9 cellular contexts compared by ENCODE assay signal in the genomic region with DNA sequence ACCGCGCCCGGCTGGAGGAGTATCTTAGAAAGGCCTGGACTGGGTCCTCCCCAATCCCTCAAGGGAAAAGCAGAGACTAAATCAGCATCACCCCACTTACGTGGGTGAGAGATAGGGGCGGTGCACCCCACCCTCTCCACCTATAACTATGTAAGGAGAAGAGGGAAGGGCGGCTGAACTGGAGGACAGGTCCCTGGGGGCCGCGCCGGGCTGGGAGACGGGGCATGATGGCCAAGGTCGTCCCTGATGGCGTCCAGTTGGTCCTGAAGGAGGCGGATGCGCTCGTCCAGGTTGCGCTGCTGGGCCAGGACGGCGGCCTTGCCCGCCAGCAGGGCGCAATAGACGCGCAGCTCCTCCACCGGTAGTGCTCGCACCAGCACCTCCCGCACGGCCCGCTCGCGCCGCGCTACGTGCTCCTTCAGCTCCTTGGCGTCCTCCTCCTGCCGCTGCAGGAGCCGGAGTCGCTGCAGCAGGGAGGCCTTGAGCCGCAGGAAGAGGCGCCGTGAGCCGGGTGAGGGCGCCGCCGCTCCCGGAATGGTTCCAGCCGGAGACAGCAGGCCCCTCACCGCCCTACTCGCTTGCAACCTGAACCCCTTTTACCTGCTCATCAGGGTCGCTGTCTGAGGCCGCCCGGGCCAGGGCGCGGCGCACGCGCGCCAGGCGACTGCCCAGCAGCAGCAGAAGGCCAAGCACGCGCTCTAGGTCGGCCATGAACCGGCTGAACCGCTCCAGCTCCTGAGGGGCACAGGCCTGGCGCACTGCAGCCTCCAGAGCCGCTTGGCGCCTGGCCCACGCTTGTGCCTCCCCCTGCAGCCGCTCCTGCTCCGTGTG. TPM values are rescaled to one million over a fixed set of nuclear protein-coding genes. Genes with fewer than 3 reads are reported as not detected.
DNase-seq lines count a peak whose midpoint lies in the region; TF ChIP-seq lines count a peak whose summit lies in the region.
"Had no signal": no experiment of that assay in that cellular context is flagged by ENCODE, and none has a peak within 500 bp of the region (broad histone marks: within the 10 kb centered on the region; RNA-seq: fewer than 3 reads in every experiment).

No MANE protein-coding gene starts in this region.

- H3K9me3 ChIP-seq in adipocyte (ENCODE audit: control insufficient read depth, low read length): no peaks in the 10 kb centered on the region
- no peaks in the 10 kb centered on the region for H3K9me3 ChIP-seq in hepatocyte (ENCODE audit: low read depth)
- no peaks in the 10 kb centered on the region for H3K9me3 ChIP-seq in WERI-Rb-1 (ENCODE audit: severe bottlenecking)

- H3K27me3 ChIP-seq in adipocyte (replicated peaks; ENCODE audit: control insufficient read depth, insufficient read depth, low read length) (no peaks in the 10 kb centered on the region), hepatocyte (no peaks in the 10 kb centered on the region), WERI-Rb-1 (ENCODE audit: insufficient read depth, low read depth, severe bottlenecking) (no peaks in the 10 kb centered on the region)

- 27% methylated on average over 62 of the region's 68 CpGs for WGBS in hepatocyte (ENCODE audit: low lambda C conversion rate, missing lambda C conversion rate)

- CTCF ChIA-PET in HEK293T (lab: Yijun Ruan, JAX): no interaction called here

- H3K36me3 ChIP-seq in adipocyte (ENCODE audit: control insufficient read depth, insufficient read depth, low read length, severe bottlenecking) (peaks cover 6% of the 10 kb centered on the region), hepatocyte (replicated peaks; ENCODE audit: insufficient read depth, low read depth) (no peaks in the 10 kb centered on the region), WERI-Rb-1 (no peaks in the 10 kb centered on the region; the same call in none of the 2 replicates)

- H3K4me2 ChIP-seq in hepatocyte: peak overlapping the region; percentile 84

- peak overlapping the region; percentile 84 for H2AFZ ChIP-seq in hepatocyte

- no peaks in the 10 kb centered on the region for H3K79me2 ChIP-seq in hepatocyte

- TF ChIP-seq CTCF in GM20000 (IDR thresholded peaks at IDR 0.05; ENCODE audit: extremely low read depth, missing control alignments) (no peak), hepatocyte (IDR thresholded peaks at IDR 0.05; ENCODE audit: poor library complexity) (peak; percentile 10), WERI-Rb-1 (IDR thresholded peaks at IDR 0.05; ENCODE audit: low read depth, low read length) (no peak)

- POLR2A ChIA-PET in HEK293T (lab: Yijun Ruan, JAX): interaction anchor here (1.5 kb wide), 1 partner anchor 44 kb away, joined by 3 read pairs; the partner anchor contains the start of genes GDF9 and UQCRQ

- peak overlapping the region; percentile 25 for H3K9ac ChIP-seq in adipocyte (ENCODE audit: low read length)

- peak; percentile 44 for DNase-seq in GM20000 (ENCODE audit: low spot score)
- DNase-seq in adipocyte (ENCODE audit: low read depth): no peak
- peak; percentile 76 for DNase-seq in hepatocyte (ENCODE audit: low spot score)
- DNase-seq in HEK293T (ENCODE audit: extremely low spot score): no peak
- no peak for DNase-seq in WERI-Rb-1
- DNase-seq in pons (ENCODE audit: low spot score): no peak
- no peak for DNase-seq in cerebellum (ENCODE audit: low spot score)
- DNase-seq: MM.1S had no signal

- no peaks in the 10 kb centered on the region for H4K20me1 ChIP-seq in hepatocyte (ENCODE audit: insufficient read depth, poor library complexity, severe bottlenecking)

- H3K4me1 ChIP-seq in adipocyte (ENCODE audit: control insufficient read depth, insufficient read depth, low read length): peaks cover 2% of the 10 kb centered on the region
- H3K4me1 ChIP-seq in hepatocyte (ENCODE audit: insufficient read depth): peaks cover 11% of the 10 kb centered on the region

- peak overlapping the region; percentile 18 for H3K27ac ChIP-seq in hepatocyte
- H3K27ac ChIP-seq in skin epidermis: no peak overlapping the region
- H3K27ac ChIP-seq in WERI-Rb-1: no peak overlapping the region

- H3K4me3 ChIP-seq in adipocyte (ENCODE audit: low read length): peak overlapping the region; percentile 36
- H3K4me3 ChIP-seq in hepatocyte: no peak overlapping the region
- peak overlapping the region in 4 of 7 experiments; percentile 5 to 22 (median 18) for H3K4me3 ChIP-seq in skin epidermis
- no peak overlapping the region for H3K4me3 ChIP-seq in WERI-Rb-1 (ENCODE audit: low read depth, low read length)

- no peaks in the 10 kb centered on the region for H3K9me2 ChIP-seq in hepatocyte (replicated peaks; ENCODE audit: insufficient read depth)

TF ChIP-seq in HEK293T, 16 proteins besides CTCF, POLR2A, EP300 and RAD21:
- TF ChIP-seq NFRKB (IDR thresholded peaks at IDR 0.05) (no peak), FOXK2 (IDR thresholded peaks at IDR 0.05) (no peak), SP1 (IDR thresholded peaks at IDR 0.05) (no peak), FOXM1 (IDR thresholded peaks at IDR 0.05; ENCODE audit: borderline replicate concordance) (no peak), ELF4 (IDR thresholded peaks at IDR 0.05) (no peak), L3MBTL2 (conservative IDR thresholded peaks at IDR 0.05) (no peak), LEF1 (IDR thresholded peaks at IDR 0.05; ENCODE audit: borderline replicate concordance) (no peak), FOXA1 (IDR thresholded peaks at IDR 0.05) (no peak), ZNF384 (IDR thresholded peaks at IDR 0.05) (no peak), HDGF (IDR thresholded peaks at IDR 0.05; ENCODE audit: borderline replicate concordance) (no peak), BHLHE40 (IDR thresholded peaks at IDR 0.05; ENCODE audit: borderline replicate concordance) (no peak), ARNT (IDR thresholded peaks at IDR 0.05) (no peak), CTBP1 (IDR thresholded peaks at IDR 0.05; ENCODE audit: borderline replicate concordance) (no peak), SUZ12 (IDR thresholded peaks at IDR 0.05) (no peak), TARDBP (IDR thresholded peaks at IDR 0.05) (no peak)
- TF ChIP-seq, protein P1, sequence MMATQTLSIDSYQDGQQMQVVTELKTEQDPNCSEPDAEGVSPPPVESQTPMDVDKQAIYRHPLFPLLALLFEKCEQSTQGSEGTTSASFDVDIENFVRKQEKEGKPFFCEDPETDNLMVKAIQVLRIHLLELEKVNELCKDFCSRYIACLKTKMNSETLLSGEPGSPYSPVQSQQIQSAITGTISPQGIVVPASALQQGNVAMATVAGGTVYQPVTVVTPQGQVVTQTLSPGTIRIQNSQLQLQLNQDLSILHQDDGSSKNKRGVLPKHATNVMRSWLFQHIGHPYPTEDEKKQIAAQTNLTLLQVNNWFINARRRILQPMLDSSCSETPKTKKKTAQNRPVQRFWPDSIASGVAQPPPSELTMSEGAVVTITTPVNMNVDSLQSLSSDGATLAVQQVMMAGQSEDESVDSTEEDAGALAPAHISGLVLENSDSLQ (IDR thresholded peaks at IDR 0.05): no peak

RNA-seq across cellular contexts. Expression of gene SHROOM1, which starts 7.6 kb away (rescaled TPM):
- 8.5 and 10.0 TPM in 2 replicates for total RNA-seq in hepatocyte
- polyA plus RNA-seq in hepatocyte: 17.8 and 19.2 TPM in 2 replicates
- total RNA-seq in cerebellum: 2.4 TPM

RNA-seq across cellular contexts. Expression of gene SOWAHA, which starts 9.8 kb away (rescaled TPM):
- total RNA-seq in hepatocyte (11.4 and 14.4 TPM in 2 replicates), cerebellum (4.9 TPM)
- 3.1 and 6.8 TPM in 2 replicates for polyA plus RNA-seq in hepatocyte

RNA-seq across cellular contexts. Expression of gene GDF9, which starts 43.4 kb away (rescaled TPM):
- total RNA-seq in hepatocyte (0.76 and 1.7 TPM in 2 replicates), cerebellum (0.54 TPM)
- 2.2 and 4.1 TPM in 2 replicates for polyA plus RNA-seq in hepatocyte

RNA-seq across cellular contexts. Expression of gene UQCRQ, which starts 43.6 kb away (rescaled TPM):
- 146 and 174 TPM in 2 replicates for total RNA-seq in hepatocyte
- polyA plus RNA-seq in hepatocyte: 1,138 and 1,156 TPM in 2 replicates
- total RNA-seq in cerebellum: 61.5 TPM

RNA-seq across cellular contexts. Expression of gene SEPTIN8, which starts 45.8 kb away (rescaled TPM):
- total RNA-seq in hepatocyte (41.9 and 46.9 TPM in 2 replicates), cerebellum (28.7 TPM)
- polyA plus RNA-seq in hepatocyte: 17.6 and 18.7 TPM in 2 replicates

Comparison
In these comparisons a context has a peak if more than half of its experiments do, and no peak if none do; other contexts are left out.
1. DNase-seq: peak in GM20000 (single experiment) and hepatocyte (single experiment); none in adipocyte (single experiment), HEK293T (single experiment), WERI-Rb-1 (single experiment), pons (single experiment) and cerebellum (single experiment).
2. H3K4me3 ChIP-seq: peak in adipocyte (single experiment) and skin epidermis (4 of 7); none in hepatocyte (single experiment) and WERI-Rb-1 (single experiment).